ENCODE assay signal across 22 cellular contexts in the genomic region with DNA sequence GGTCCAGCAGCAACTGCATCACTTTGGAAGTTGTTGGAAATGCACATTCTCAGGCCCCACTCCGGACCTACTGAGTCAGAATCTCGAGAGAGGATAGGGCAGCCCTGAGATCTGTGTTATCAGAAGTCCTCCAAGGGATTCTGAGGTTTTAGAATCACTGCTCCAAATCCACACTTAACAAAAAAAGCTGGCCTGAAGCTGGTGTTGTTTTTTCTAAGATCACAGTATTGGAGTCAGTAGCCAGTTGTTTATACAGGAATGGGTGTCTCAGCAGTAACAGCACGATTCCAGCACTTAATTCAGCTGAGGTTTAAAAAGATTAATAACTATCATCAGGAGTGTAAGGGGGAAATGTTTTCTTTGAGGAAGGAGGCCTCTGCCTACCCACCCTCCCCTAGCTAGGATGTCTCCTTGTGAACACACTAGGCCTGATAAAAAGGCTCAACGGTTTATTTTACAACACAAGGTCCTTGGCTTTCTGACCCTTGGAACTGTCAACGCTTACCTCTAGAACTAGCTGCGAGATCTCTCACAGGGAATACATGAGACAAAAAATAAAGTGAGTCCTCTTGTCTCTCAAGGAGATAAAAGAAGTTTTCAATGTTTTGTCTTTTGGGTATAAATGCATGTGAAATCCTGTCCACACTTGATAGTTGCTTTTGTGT.
DNase-seq lines count a peak whose midpoint lies in the region; ATAC-seq, FAIRE-seq and TF ChIP-seq lines count a peak whose summit lies in the region.
"Had no signal": no experiment of that assay in that cellular context is flagged by ENCODE, and none has a peak within 500 bp of the region (broad histone marks: within the 10 kb centered on the region; RNA-seq: fewer than 3 reads in every experiment).

No MANE protein-coding gene starts in this region.

- FAIRE-seq in A549 (lab: Jason Lieb, UNC) = no peak
- FAIRE-seq in H1 (lab: Jason Lieb, UNC) = no peak
- FAIRE-seq in small intestine (lab: Jason Lieb, UNC) = no peak

- no peak overlapping the region for H3K14ac ChIP-seq in H1 (ENCODE audit: insufficient read length)

- no peak for TF ChIP-seq RAD21 in A549 (conservative IDR thresholded peaks at IDR 0.05 in 1 of 2, IDR thresholded peaks at IDR 0.05 in 1 of 2)
- no peak for TF ChIP-seq RAD21 in H1 (IDR thresholded peaks at IDR 0.05 in 1 of 2, conservative IDR thresholded peaks at IDR 0.05 in 1 of 2; ENCODE audit: low read depth in 2 of 2, low read length in 2 of 2)

- no peak overlapping the region for H3K23ac ChIP-seq in H1 (ENCODE audit: insufficient read length)

- no peak overlapping the region for H3K4me3 Mint-ChIP-seq in WTC11
- H3K4me3 Mint-ChIP-seq: CD4-positive, alpha-beta memory T cell had no signal

- H2BK12ac ChIP-seq in H1 (ENCODE audit: low read depth, low read length) = no peak overlapping the region; the same call in 1 of the 2 replicates

- H3K4me1 ChIP-seq in A549 = peaks cover 22% of the 10 kb centered on the region
- H3K4me1 ChIP-seq in H1 (replicated peaks in 1 of 4; ENCODE audit: control insufficient read depth in 3 of 4, insufficient read depth in 4 of 4, low read length in 3 of 4) = peaks cover 5 to 22% (median 15%) of the 10 kb centered on the region in 4 experiments
- peaks cover 9 to 21% of the 10 kb centered on the region in 2 donors for H3K4me1 ChIP-seq in small intestine (ENCODE audit: control insufficient read depth in 2 of 2, insufficient read depth in 1 of 2, low read depth in 1 of 2, low read length in 1 of 2)
- H3K4me1 ChIP-seq: HAP-1 had no signal

- DNase-seq in A549 (ENCODE audit: low read depth in 1 of 2, low spot score in 1 of 2) = no peak
- no peak for DNase-seq in HEK293T (ENCODE audit: extremely low spot score)
- no peak for DNase-seq in H1 (ENCODE audit: low read depth in 1 of 2, low spot score in 2 of 2)
- DNase-seq in small intestine = peak; percentile 71
- DNase-seq in SIG-M5 (lab: John Stamatoyannopoulos, UW) = no peak
- no peak for DNase-seq in WTC11 (ENCODE audit: low spot score)
- DNase-seq: CD4-positive, alpha-beta memory T cell; DMS79 treated with DMSO at 0.1 percent for 48 hours; GM23248; KBM-7; NCI-H1105; NCI-H146; NCI-H2029; NCI-H2227 treated with DMSO at 0.1 percent for 48 hours; NCI-H748 treated with DMSO at 0.1 percent for 48 hours; NK-92 treated with Interleukin-12 subunit alpha and Interleukin-12 subunit beta, amount 100 ng/mL, for 24 hours; SHP77 treated with DMSO at 0.1 percent for 48 hours had no signal

- H3K79me2 ChIP-seq in H1 (ENCODE audit: control insufficient read depth in 1 of 2, insufficient read depth in 2 of 2, low read length in 2 of 2) = no peaks in the 10 kb centered on the region

- H3K18ac ChIP-seq in H1 (ENCODE audit: extremely low read depth, low read length) = no peak overlapping the region

- H4K20me1 ChIP-seq in H1 (replicated peaks in 1 of 2; ENCODE audit: control insufficient read depth in 1 of 2, insufficient read depth in 2 of 2, low read length in 2 of 2) = no peaks in the 10 kb centered on the region

- no peaks in the 10 kb centered on the region for H3K27me3 ChIP-seq in H1 (replicated peaks in 1 of 4; ENCODE audit: control insufficient read depth in 3 of 4, extremely low read depth in 1 of 4, insufficient read depth in 3 of 4, low read length in 3 of 4)
- H3K27me3 ChIP-seq in small intestine (ENCODE audit: control insufficient read depth in 2 of 2, insufficient read depth in 2 of 2, low read length in 2 of 2) = no peaks in the 10 kb centered on the region

- 81% methylated on average over 6 of the region's 6 CpGs for WGBS in A549 (ENCODE audit: missing lambda C conversion rate)
- WGBS in H1 (ENCODE audit: extremely low coverage in 1 of 2, insufficient coverage in 1 of 2, insufficient read length in 1 of 2, insufficient replicate concordance in 2 of 2, low coverage in 1 of 2, low lambda C conversion rate in 2 of 2, missing lambda C conversion rate in 1 of 2), 2 experiments = 92% methylated on average over 6 of the region's 6 CpGs; no CpG with 5 or more reads in 1 of the 2 experiments
- 18 to 58% (median 37%) methylated on average over 6 of the region's 6 CpGs for WGBS in small intestine, 3 donors

- H3K36me3 ChIP-seq in H1 (ENCODE audit: control insufficient read depth in 2 of 4, insufficient read depth in 4 of 4, low read length in 3 of 4) (no peaks in the 10 kb centered on the region), small intestine (ENCODE audit: control insufficient read depth in 2 of 2, insufficient read depth in 2 of 2, low read length in 2 of 2) (no peaks in the 10 kb centered on the region)
- H3K36me3 ChIP-seq: HAP-1 had no signal

- CTCF ChIA-PET in A549 (lab: Yijun Ruan, JAX) = interaction anchor here (1.1 kb wide), 1 partner anchor 19 kb away, joined by 3 read pairs; no protein-coding TSS in a partner anchor
- CTCF ChIA-PET in HEK293T (lab: Yijun Ruan, JAX) = no interaction called here
- CTCF ChIA-PET in H1 (lab: Charles Lee; ENCODE audit: partially characterized antibody) = interaction anchor here (1.2 to 1.3 kb wide), 2 partner anchors 17 to 88 kb away, joined by 3 read pairs; no protein-coding TSS in a partner anchor
- CTCF ChIA-PET in WTC11 (lab: Charles Lee) = interaction anchor here (0.7 to 1.1 kb wide), 2 partner anchors 13 to 46 kb away, joined by 3 to 4 read pairs; no protein-coding TSS in a partner anchor

- no peak overlapping the region for H3K56ac ChIP-seq in H1 (replicated peaks; ENCODE audit: insufficient read length, low read depth, low read length)

- no peak overlapping the region for H4K91ac ChIP-seq in H1 (replicated peaks; ENCODE audit: insufficient read length, low read length)

- H3K4ac ChIP-seq in H1 (replicated peaks; ENCODE audit: insufficient read length, low read depth, low read length) = no peak overlapping the region

- H4K5ac ChIP-seq in H1 (ENCODE audit: insufficient read length, low read depth, low read length) = no peak overlapping the region

- H3K4me2 ChIP-seq in A549 (peak overlapping the region; percentile 77), H1 (ENCODE audit: insufficient read depth in 1 of 2, low read depth in 2 of 2, low read length in 2 of 2) (no peak overlapping the region)

- H3K23me2 ChIP-seq in H1 (ENCODE audit: low read depth, low read length) = no peaks in the 10 kb centered on the region; the same call in 1 of the 2 replicates

- H3K27ac ChIP-seq in A549 (peak overlapping the region; percentile 80 to 89), H1 (ENCODE audit: low read depth, low read length) (no peak overlapping the region), small intestine (ENCODE audit: low read depth in 1 of 2, low read length in 1 of 2) (peak overlapping the region in 1 of 2 donors; percentile 9)
- H3K27ac ChIP-seq: GM23248, RWPE1 had no signal

- no peak overlapping the region for H2BK20ac ChIP-seq in H1 (ENCODE audit: low read length)

- peaks cover 11% of the 10 kb centered on the region for H3K9me3 Mint-ChIP-seq in WTC11

- peak overlapping the region; percentile 16 for H2BK120ac ChIP-seq in H1 (replicated peaks; ENCODE audit: low read depth, low read length)

- POLR2A ChIA-PET in A549 (lab: Yijun Ruan, JAX) = no interaction called here
- POLR2A ChIA-PET in HEK293T (lab: Yijun Ruan, JAX) = no interaction called here
- POLR2A ChIA-PET in H1 (lab: Charles Lee; ENCODE audit: partially characterized antibody) = no interaction called here
- POLR2A ChIA-PET in WTC11 (lab: Charles Lee) = interaction anchor here (0.7 kb wide), 1 partner anchor 11 kb away, joined by 3 read pairs; no protein-coding TSS in a partner anchor

- no peak overlapping the region for H2BK5ac ChIP-seq in H1 (ENCODE audit: low read depth, low read length)

- H3K27me3 Mint-ChIP-seq in WTC11 (ENCODE audit: low read depth) = no peaks in the 10 kb centered on the region

- H2AFZ ChIP-seq in H1 (ENCODE audit: low read length) = no peak overlapping the region
- H2AFZ ChIP-seq: GM23248 had no signal

- no peaks in the 10 kb centered on the region for H3K79me1 ChIP-seq in H1 (ENCODE audit: low read depth, low read length)

- no peaks in the 10 kb centered on the region for H3K9me3 ChIP-seq in A549
- no peaks in the 10 kb centered on the region; a peak in 1 of 4 replicates for H3K9me3 ChIP-seq in H1 (ENCODE audit: insufficient read depth in 2 of 2, low read depth in 1 of 2, low read length in 1 of 2)
- no peaks in the 10 kb centered on the region for H3K9me3 ChIP-seq in small intestine (ENCODE audit: control insufficient read depth, low read depth)
- H3K9me3 ChIP-seq: Caco-2, HAP-1 had no signal

- H3K4me1 Mint-ChIP-seq in WTC11 = peaks cover 45% of the 10 kb centered on the region

- H3K9ac ChIP-seq in H1 (replicated peaks in 1 of 4; ENCODE audit: extremely low read depth in 1 of 4, low read depth in 3 of 4, low read length in 3 of 4) = no peak overlapping the region
- H3K9ac ChIP-seq: GM23248 had no signal

- peaks cover 9% of the 10 kb centered on the region for H3K36me3 Mint-ChIP-seq in WTC11
- H3K36me3 Mint-ChIP-seq: CD4-positive, alpha-beta memory T cell had no signal

- TF ChIP-seq POLR2A in A549 (IDR thresholded peaks at IDR 0.05; ENCODE audit: low read length) (no peak), H1 (IDR thresholded peaks at IDR 0.05; ENCODE audit: control extremely low read depth in 1 of 2, low read depth in 2 of 2, low read length in 2 of 2) (no peak)

- TF ChIP-seq EP300 in A549 (IDR thresholded peaks at IDR 0.05) (no peak), H1 (IDR thresholded peaks at IDR 0.05; ENCODE audit: borderline replicate concordance in 1 of 2, low read depth in 2 of 2, low read length in 2 of 2) (no peak)

- 0 out of 2 replicates have a peak overlapping the region, but pooled peaks have one; percentile 14 for H2AK5ac ChIP-seq in H1 (ENCODE audit: low read depth, low read length)

- 0 out of 2 replicates have a peak overlapping the region, but pooled peaks have one; percentile 78 for H2BK15ac ChIP-seq in H1 (ENCODE audit: low read length)

- H3K27ac Mint-ChIP-seq in WTC11 = no peak overlapping the region

- ATAC-seq in A549 (no peak), WTC11 (no peak), esophagus mucosa (no peak)
- ATAC-seq: SK-N-SH treated with all-trans-retinoic acid at 6 μM for 48 hours had no signal

- no peak overlapping the region for H3K4me3 ChIP-seq in A549
- no peak overlapping the region for H3K4me3 ChIP-seq in H1 (ENCODE audit: extremely low read depth in 1 of 4, insufficient read depth in 2 of 4, low read depth in 3 of 4, low read length in 4 of 4)
- H3K4me3 ChIP-seq in small intestine (ENCODE audit: low read depth in 1 of 2, low read length in 2 of 2) = no peak overlapping the region
- H3K4me3 ChIP-seq: GM23248, HAP-1 had no signal

- no peak overlapping the region for H4K8ac ChIP-seq in H1 (ENCODE audit: extremely low read depth, insufficient read depth, low read length)

- TF ChIP-seq CTCF in A549 (IDR thresholded peaks at IDR 0.05) (no peak), H1 (IDR thresholded peaks at IDR 0.05; ENCODE audit: control extremely low read depth in 1 of 3, insufficient read depth in 1 of 3, low read depth in 1 of 3, low read length in 3 of 3) (no peak), WTC11 (IDR thresholded peaks at IDR 0.05) (no peak)

TF ChIP-seq in A549, 52 proteins besides CTCF, POLR2A, EP300 and RAD21 (continues in another document):
- no peak for TF ChIP-seq RARB (CRISPR knock-in tag; IDR thresholded peaks at IDR 0.05)

TF ChIP-seq in HEK293T, 16 proteins besides CTCF, POLR2A, EP300 and RAD21 (continues in another document):
- TF ChIP-seq FOXK2 (IDR thresholded peaks at IDR 0.05) = no peak

TF ChIP-seq in H1, 55 proteins besides CTCF, POLR2A, EP300 and RAD21 (continues in another document):
- no peak for TF ChIP-seq SRF (IDR thresholded peaks at IDR 0.05; ENCODE audit: low read depth, low read length)
